ENCODE assay signal across 8 cellular contexts in the genomic region with DNA sequence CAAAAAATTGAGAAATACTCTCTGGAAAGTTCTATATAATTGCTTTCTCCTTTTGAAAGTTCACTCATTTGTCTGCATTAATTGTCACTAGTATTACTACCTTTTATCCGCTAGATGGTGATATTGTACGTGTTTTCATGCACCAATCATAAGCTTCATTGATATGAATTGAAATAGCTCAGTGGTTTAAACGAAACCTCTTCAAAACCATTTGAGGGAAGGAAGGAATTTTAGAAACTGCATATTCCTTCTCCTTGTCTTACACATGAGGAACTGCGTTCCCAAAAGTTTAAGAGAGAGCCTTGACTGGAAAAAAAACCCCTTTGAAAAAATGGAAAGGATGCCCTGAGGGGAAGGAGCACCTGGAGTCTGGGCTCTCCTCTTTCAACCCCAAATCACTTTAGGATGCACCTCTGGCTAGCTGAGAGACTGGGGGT.
A peak's percentile ranks its signal among the peaks of the same experiment; 100 is the strongest.
DNase-seq lines count a peak whose midpoint lies in the region; ATAC-seq and TF ChIP-seq lines count a peak whose summit lies in the region.

No MANE protein-coding gene starts in this region.

- 0 to 1% methylated on average over 4 of the region's 4 CpGs for WGBS in upper lobe of left lung, 2 donors

- H3K27me3 ChIP-seq in upper lobe of left lung: no peaks in the 10 kb centered on the region

- no peaks in the 10 kb centered on the region for H3K36me3 ChIP-seq in upper lobe of left lung

- TF ChIP-seq EP300 in upper lobe of left lung (IDR thresholded peaks at IDR 0.05): no peak

- no peaks in the 10 kb centered on the region for H3K4me1 ChIP-seq in upper lobe of left lung

- H3K4me3 ChIP-seq in astrocyte of the spinal cord (ENCODE audit: low read depth, low read length): no peak overlapping the region
- H3K4me3 ChIP-seq in upper lobe of left lung: no peak overlapping the region

- H3K27ac ChIP-seq in upper lobe of left lung (no peak overlapping the region), substantia nigra (ENCODE audit: low read depth, low read length, poor library complexity, severe bottlenecking) (no peak overlapping the region)

- ATAC-seq in HG02623 (IDR thresholded peaks at IDR 0.05; ENCODE audit: unreplicated experiment) (peak; percentile 86), upper lobe of left lung (ENCODE audit: low FRiP score in 2 of 2) (peak in 1 of 2 donors; percentile 76)

- no peaks in the 10 kb centered on the region for H3K9me3 ChIP-seq in upper lobe of left lung

- peak; percentile 19; the same call in 1 of the 3 replicates for TF ChIP-seq CTCF in GM12872 (IDR thresholded peaks at IDR 0.05; ENCODE audit: insufficient read depth, low read depth, low read length)
- peak; percentile 45 for TF ChIP-seq CTCF in astrocyte of the spinal cord (IDR thresholded peaks at IDR 0.05; ENCODE audit: low read depth, low read length)
- peak in 5 of 6 experiments; percentile 44 to 74 (median 64) for TF ChIP-seq CTCF in upper lobe of left lung (IDR thresholded peaks at IDR 0.05)

- in situ Hi-C loops in ACHN (cut with HindIII; ENCODE audit: low pct_ligation_motif_present, low pct_unique_long_range_greater_than_20kb, low sequenced_read_pairs): no loop called here
- in situ Hi-C loops in astrocyte of the spinal cord (cut with HindIII; ENCODE audit: low sequenced_read_pairs): no loop called here

- no peak for TF ChIP-seq POLR2A in upper lobe of left lung (IDR thresholded peaks at IDR 0.05)

- DNase-seq in ACHN: peak; percentile 31
- peak; percentile 25 for DNase-seq in NCI-H2029 (lab: John Stamatoyannopoulos, UW)
- peak; percentile 42 for DNase-seq in astrocyte of the spinal cord (ENCODE audit: low read depth, low spot score)
- peak; percentile 31 for DNase-seq in iris pigment epithelial cell (ENCODE audit: low read depth)
- DNase-seq in upper lobe of left lung: no peak
- no peak for DNase-seq in substantia nigra (lab: John Stamatoyannopoulos, UW)

Comparison
In these comparisons a context has a peak if more than half of its experiments do, and no peak if none do; other contexts are left out.
1. DNase-seq: peak in ACHN (single experiment), NCI-H2029 (single experiment), astrocyte of the spinal cord (single experiment) and iris pigment epithelial cell (single experiment); none in upper lobe of left lung (0 of 2) and substantia nigra (0 of 49).
2. Peak in every context shown above with its lines, with median percentiles within 50 percentile points of each other: CTCF ChIP-seq.